In the genomic region with DNA sequence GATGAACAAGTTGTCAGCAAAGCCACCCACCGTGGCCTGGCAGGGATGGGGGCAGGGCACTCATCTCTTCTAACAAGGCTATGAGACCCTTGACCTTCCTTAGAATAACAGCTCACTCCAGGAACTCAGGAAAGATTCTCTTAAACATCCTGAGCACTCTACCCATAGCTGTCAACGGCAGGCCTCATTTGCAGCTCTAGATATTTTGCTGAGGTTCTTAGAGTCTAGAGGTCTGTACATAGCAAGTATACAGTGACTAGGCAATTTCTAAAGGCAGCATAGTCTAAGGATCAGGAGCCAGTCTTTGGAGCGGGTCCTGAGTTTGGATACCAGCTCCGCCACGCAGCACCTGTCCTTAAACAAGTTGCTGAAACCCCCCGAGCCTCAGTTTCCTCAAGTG, we compare ENCODE assay signal across 1 cellular context.
TF ChIP-seq lines count a peak whose summit lies in the region.

No MANE protein-coding gene starts in this region.

TF ChIP-seq in A549, 52 proteins besides CTCF, POLR2A, EP300 and RAD21 (continued from another document):
- no peak for TF ChIP-seq RARB (CRISPR knock-in tag; IDR thresholded peaks at IDR 0.05)
